Comparison of ENCODE assay signal across 2 cellular contexts in the genomic region with DNA sequence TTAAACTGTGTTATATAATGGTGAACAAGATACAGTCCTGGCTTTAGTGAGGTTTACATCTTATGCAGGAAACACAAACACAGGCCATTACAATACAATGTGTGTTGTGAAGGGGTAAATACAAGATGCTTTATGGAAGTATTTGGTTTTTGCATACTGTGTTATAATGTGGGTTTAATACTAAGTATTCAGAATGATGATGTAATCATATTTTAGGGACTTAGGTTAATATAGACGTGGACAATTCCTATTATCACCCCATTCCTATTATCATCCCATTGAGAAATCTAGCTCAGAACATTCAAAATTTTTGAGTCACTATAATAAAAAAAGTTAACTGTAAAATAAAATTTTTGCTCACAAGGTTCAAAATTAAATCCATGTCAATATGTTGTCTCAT.
A peak's percentile ranks its signal among the peaks of the same experiment; 100 is the strongest.
TF ChIP-seq lines count a peak whose summit lies in the region.

No MANE protein-coding gene starts in this region.

TF ChIP-seq in HepG2, 621 proteins besides CTCF, POLR2A, EP300 and RAD21:
- TF ChIP-seq ATF7 (IDR thresholded peaks at IDR 0.05) = peak; percentile 77
- TF ChIP-seq ATF7 (CRISPR knock-in tag; IDR thresholded peaks at IDR 0.05) = no peak
- peak in 1 of 2 experiments; percentile 57; a peak in 2 of 4 replicates for TF ChIP-seq MAFK (conservative IDR thresholded peaks at IDR 0.05 in 1 of 2, IDR thresholded peaks at IDR 0.05 in 1 of 2; ENCODE audit: low read length in 2 of 2)
- no peak for TF ChIP-seq KAT2B (IDR thresholded peaks at IDR 0.05; ENCODE audit: borderline replicate concordance, low read depth, low read length)
- TF ChIP-seq MAFF (IDR thresholded peaks at IDR 0.05; ENCODE audit: low read depth, low read length) = peak; percentile 23; the same call in 1 of the 2 replicates
- TF ChIP-seq ZSCAN29 (CRISPR knock-in tag; conservative IDR thresholded peaks at IDR 0.05) = no peak

TF ChIP-seq in IMR-90, 13 proteins besides CTCF, POLR2A, EP300 and RAD21:
- TF ChIP-seq RFX5 (IDR thresholded peaks at IDR 0.05; ENCODE audit: low read depth, low read length) = no peak
- TF ChIP-seq MAFK (IDR thresholded peaks at IDR 0.05; ENCODE audit: low read depth, low read length) = peak; percentile 29; the same call in 1 of the 2 replicates
- TF ChIP-seq CEBPB (IDR thresholded peaks at IDR 0.05; ENCODE audit: low read depth, low read length) = 0 out of 2 replicates have a peak, but pooled peaks have one; percentile 13
- TF ChIP-seq CHD1 (IDR thresholded peaks at IDR 0.05; ENCODE audit: low read depth, low read length) = no peak
